Comparison of ENCODE assay signal across 14 cellular contexts in genomic region chr6:57305112-57305511, GRCh38. TPM values are rescaled to one million over a fixed set of nuclear protein-coding genes. Genes with fewer than 3 reads are reported as not detected.
DNase-seq lines count a peak whose midpoint lies in the region; ATAC-seq and TF ChIP-seq lines count a peak whose summit lies in the region.
"Had no signal": no experiment of that assay in that cellular context is flagged by ENCODE, and none has a peak within 500 bp of the region (broad histone marks: within the 10 kb centered on the region; RNA-seq: fewer than 3 reads in every experiment).

No MANE protein-coding gene starts in this region.

- H3K79me2 ChIP-seq in OCI-LY7 (ENCODE audit: insufficient read depth, low read depth, low read length), result no peaks in the 10 kb centered on the region
- H3K79me2 ChIP-seq: parathyroid adenoma had no signal

- no peak for TF ChIP-seq POLR2A in prostate gland (IDR thresholded peaks at IDR 0.05)

- H3K4me1 ChIP-seq in adipocyte (ENCODE audit: control insufficient read depth, insufficient read depth, low read length) (peaks cover 23% of the 10 kb centered on the region), cardiac muscle cell (ENCODE audit: low read depth) (peaks cover 2% of the 10 kb centered on the region), prostate gland (replicated peaks) (no peaks in the 10 kb centered on the region), OCI-LY7 (ENCODE audit: insufficient read depth, low read length, poor library complexity, severe bottlenecking) (no peaks in the 10 kb centered on the region)
- H3K4me1 ChIP-seq: parathyroid adenoma had no signal

- H3K36me3 ChIP-seq in adipocyte (ENCODE audit: control insufficient read depth, insufficient read depth, low read length, severe bottlenecking) (no peaks in the 10 kb centered on the region), cardiac muscle cell (no peaks in the 10 kb centered on the region), prostate gland (no peaks in the 10 kb centered on the region), OCI-LY7 (ENCODE audit: insufficient read depth, low read length) (no peaks in the 10 kb centered on the region)
- H3K36me3 ChIP-seq: thoracic aorta had no signal

- peak overlapping the region; percentile 57 for H3K9ac ChIP-seq in adipocyte (ENCODE audit: low read length)
- H3K9ac ChIP-seq: parathyroid adenoma had no signal

- TF ChIP-seq CTCF in cardiac muscle cell (IDR thresholded peaks at IDR 0.05; ENCODE audit: low read depth, low read length), result no peak
- TF ChIP-seq CTCF in prostate gland (IDR thresholded peaks at IDR 0.05), result no peak
- no peak for TF ChIP-seq CTCF in OCI-LY7 (conservative IDR thresholded peaks at IDR 0.05; ENCODE audit: low read length)

- 45% methylated on average over 3 of the region's 3 CpGs for WGBS in prostate gland

- ATAC-seq in GM21737 (IDR thresholded peaks at IDR 0.05; ENCODE audit: unreplicated experiment), result no peak

- POLR2A ChIA-PET in OCI-LY7 (lab: Charles Lee), result interaction anchor here (0.7 kb wide), 1 partner anchor 26 kb away, joined by 3 read pairs; no protein-coding TSS in a partner anchor

- H4K20me1 ChIP-seq in OCI-LY7 (ENCODE audit: insufficient read depth, low read length), result no peaks in the 10 kb centered on the region

- BruUV-seq in OCI-LY7 (replicated peaks; lab: Mats Ljungman, UMichigan), result no TSS peak

- no peak overlapping the region for H3K4me2 ChIP-seq in OCI-LY7 (ENCODE audit: low read length)

- H3K4me3 ChIP-seq in adipocyte (ENCODE audit: low read length) (peak overlapping the region; percentile 66), cardiac muscle cell (no peak overlapping the region), prostate gland (no peak overlapping the region), OCI-LY7 (ENCODE audit: low read depth, low read length, poor library complexity, severe bottlenecking) (no peak overlapping the region)
- H3K4me3 ChIP-seq: thoracic aorta had no signal

- intact Hi-C loops in prostate gland (cut with DNase I), result no loop called here
- intact Hi-C loops in OCI-LY7 (cut with micrococcal nuclease; ENCODE audit: unreplicated experiment), result no loop called here

- H3K9me3 ChIP-seq in adipocyte (ENCODE audit: control insufficient read depth, low read length), result no peaks in the 10 kb centered on the region
- H3K9me3 ChIP-seq in cardiac muscle cell (ENCODE audit: low read depth), result no peaks in the 10 kb centered on the region
- H3K9me3 ChIP-seq in prostate gland, result no peaks in the 10 kb centered on the region
- no peaks in the 10 kb centered on the region for H3K9me3 ChIP-seq in OCI-LY7 (ENCODE audit: low read length)
- H3K9me3 ChIP-seq: thoracic aorta had no signal

- no peaks in the 10 kb centered on the region for H3K9me2 ChIP-seq in OCI-LY7 (ENCODE audit: insufficient read depth, low read length)

- H3K27ac ChIP-seq in cardiac muscle cell (no peak overlapping the region), prostate gland (peak overlapping the region; percentile 41 to 49), OCI-LY7 (ENCODE audit: low read depth, low read length, poor library complexity, severe bottlenecking) (no peak overlapping the region)
- H3K27ac ChIP-seq: parathyroid adenoma had no signal

- DNase-seq in AG20443 (ENCODE audit: low spot score), result peak; percentile 12
- DNase-seq in adipocyte (ENCODE audit: low read depth), result peak; percentile 57
- peak; percentile 31 to 47 for DNase-seq in cardiac muscle cell (ENCODE audit: low read depth in 1 of 2, low spot score in 1 of 2)
- no peak for DNase-seq in prostate gland (ENCODE audit: low spot score)
- no peak for DNase-seq in 8988T
- DNase-seq in NCI-H2029 treated with DMSO at 0.1 percent for 48 hours (lab: John Stamatoyannopoulos, UW), result no peak
- DNase-seq in OCI-LY7 (ENCODE audit: low spot score), result no peak
- DNase-seq: activated CD4-positive, alpha-beta T cell treated with anti-CD3 and anti-CD28 coated beads for 1 hour; Calu3; glutamatergic neuron; kidney had no signal

- CTCF ChIA-PET in OCI-LY7 (lab: Charles Lee; ENCODE audit: unreplicated experiment), result no interaction called here

- H3K27me3 ChIP-seq in adipocyte (replicated peaks; ENCODE audit: control insufficient read depth, insufficient read depth, low read length) (no peaks in the 10 kb centered on the region), cardiac muscle cell (no peaks in the 10 kb centered on the region), prostate gland (replicated peaks; ENCODE audit: insufficient read depth) (no peaks in the 10 kb centered on the region)

- no peak overlapping the region for H2AFZ ChIP-seq in OCI-LY7 (ENCODE audit: low read length)
- H2AFZ ChIP-seq: parathyroid adenoma had no signal

RNA-seq across cellular contexts. Expression of gene PRIM2, which starts 12.3 kb away (rescaled TPM):
- total RNA-seq in cardiac muscle cell (6.6 and 7.4 TPM in 2 replicates), prostate gland (10 to 100 TPM; 18.5 to 28.9 TPM), OCI-LY7 (2022) (41.4 and 45.3 TPM in 2 replicates)
- 5.6 and 6.2 TPM in 2 replicates for polyA plus RNA-seq in cardiac muscle cell
- 25.2 and 28.6 TPM in 2 replicates for total RNA-seq in OCI-LY7 (2014; rRNA removed; shearing (Covaris generic))

Comparison
In these comparisons a context has a peak if more than half of its experiments do, and no peak if none do; other contexts are left out.
1. DNase-seq: peak in AG20443 (single experiment), adipocyte (single experiment) and cardiac muscle cell (2 of 2); none in prostate gland (single experiment), 8988T (single experiment), NCI-H2029 treated with DMSO at 0.1 percent for 48 hours (single experiment) and OCI-LY7 (single experiment).
2. H3K27ac ChIP-seq: peak in prostate gland (2 of 2); none in cardiac muscle cell (single experiment) and OCI-LY7 (single experiment).